9 cellular contexts compared by ENCODE assay signal in the genomic region with DNA sequence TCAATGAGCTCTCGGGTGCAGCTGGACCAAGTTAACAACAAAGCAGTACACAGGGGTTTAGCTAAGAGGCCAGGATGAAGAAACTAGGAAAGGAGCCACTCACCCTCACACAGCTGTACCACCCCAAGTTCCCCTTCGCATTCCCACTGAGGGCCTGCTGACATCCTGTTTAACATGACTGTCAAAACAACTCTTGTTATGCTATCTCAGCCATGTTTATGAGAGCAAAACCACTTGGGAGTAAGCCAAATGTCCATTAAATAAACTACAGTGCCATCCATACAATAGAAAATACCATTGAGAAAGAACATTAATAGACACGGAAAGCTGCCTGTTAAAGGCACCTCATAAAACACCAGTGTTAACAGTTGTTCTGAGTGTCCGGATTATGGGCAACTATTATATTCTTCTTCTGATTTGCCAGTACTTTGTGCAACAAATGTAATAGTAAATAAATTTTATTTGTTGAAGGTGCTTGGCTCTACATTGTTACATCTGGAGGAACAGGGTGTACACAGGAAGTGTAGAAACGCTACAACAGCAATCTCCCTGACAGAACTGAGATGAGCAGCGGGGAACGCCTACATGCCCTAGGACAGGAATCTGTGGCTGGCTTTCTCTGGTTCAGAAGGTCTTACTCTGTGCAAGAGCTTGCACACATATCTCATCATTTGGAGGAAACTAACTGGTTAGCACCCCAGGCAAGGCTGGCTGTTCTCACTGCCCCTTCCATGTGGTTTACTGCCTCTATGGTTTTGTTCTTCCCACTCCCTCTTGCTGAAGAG.
DNase-seq lines count a peak whose midpoint lies in the region; ATAC-seq, FAIRE-seq and TF ChIP-seq lines count a peak whose summit lies in the region.
"Had no signal": no experiment of that assay in that cellular context is flagged by ENCODE, and none has a peak within 500 bp of the region (broad histone marks: within the 10 kb centered on the region; RNA-seq: fewer than 3 reads in every experiment).

No MANE protein-coding gene starts in this region.

- no peaks in the 10 kb centered on the region for H4K20me1 ChIP-seq in astrocyte (ENCODE audit: insufficient read depth, low read length)

- peaks cover 2% of the 10 kb centered on the region for H3K9me3 Mint-ChIP-seq in astrocyte (ENCODE audit: unreplicated experiment)
- no peaks in the 10 kb centered on the region for H3K9me3 Mint-ChIP-seq in osteocyte (ENCODE audit: unreplicated experiment)

- no peak overlapping the region for H3K27ac ChIP-seq in astrocyte (ENCODE audit: low read depth, low read length)
- H3K27ac ChIP-seq: tibial artery had no signal

- peak; percentile 67 for ATAC-seq in GM21723 (IDR thresholded peaks at IDR 0.05; ENCODE audit: unreplicated experiment)

- peak overlapping the region; percentile 59 for H3K4me2 ChIP-seq in astrocyte (ENCODE audit: low read length)

- H3K27me3 Mint-ChIP-seq in astrocyte (ENCODE audit: low read depth, unreplicated experiment) (peaks cover 2% of the 10 kb centered on the region), osteocyte (ENCODE audit: unreplicated experiment) (no peaks in the 10 kb centered on the region)

- H3K4me3 Mint-ChIP-seq in astrocyte (ENCODE audit: unreplicated experiment) (no peak overlapping the region), osteocyte (ENCODE audit: unreplicated experiment) (no peak overlapping the region)

- H3K36me3 Mint-ChIP-seq in astrocyte (ENCODE audit: low read depth, unreplicated experiment) (no peaks in the 10 kb centered on the region), osteocyte (ENCODE audit: unreplicated experiment) (no peaks in the 10 kb centered on the region)

- H3K4me1 ChIP-seq in astrocyte (ENCODE audit: insufficient read depth, low read length) = peaks cover 19% of the 10 kb centered on the region

- no peaks in the 10 kb centered on the region for H3K79me2 ChIP-seq in astrocyte (ENCODE audit: insufficient read depth, low read length)

- no peaks in the 10 kb centered on the region for H3K36me3 ChIP-seq in astrocyte (ENCODE audit: insufficient read depth, low read length)
- H3K36me3 ChIP-seq: tibial artery had no signal

- no peak for FAIRE-seq in astrocyte (lab: Jason Lieb, UNC)

- H3K4me1 Mint-ChIP-seq in astrocyte (ENCODE audit: low read depth, unreplicated experiment) = peaks cover 28% of the 10 kb centered on the region
- H3K4me1 Mint-ChIP-seq in osteocyte (ENCODE audit: unreplicated experiment) = peaks cover 58% of the 10 kb centered on the region

- no peak overlapping the region for H3K9ac ChIP-seq in astrocyte (ENCODE audit: low read length)

- H3K9me3 ChIP-seq in astrocyte (ENCODE audit: insufficient read depth, low read depth, low read length) = no peaks in the 10 kb centered on the region
- H3K9me3 ChIP-seq: tibial artery had no signal

- H3K27ac Mint-ChIP-seq in astrocyte (ENCODE audit: unreplicated experiment) (no peak overlapping the region), osteocyte (ENCODE audit: unreplicated experiment) (peak overlapping the region; percentile 87)

- no peak overlapping the region for H2AFZ ChIP-seq in astrocyte (ENCODE audit: low read depth, low read length)

- DNase-seq in DMS153 (lab: John Stamatoyannopoulos, UW) (peak; percentile 86), NCI-H2029 treated with DMSO at 0.1 percent for 48 hours (lab: John Stamatoyannopoulos, UW) (peak; percentile 48), astrocyte (ENCODE audit: low read depth) (no peak), osteocyte (ENCODE audit: extremely low spot score, unreplicated experiment) (peak; percentile 74), NCI-H526 (lab: John Stamatoyannopoulos, UW) (no peak), COR-L47 (lab: John Stamatoyannopoulos, UW) (no peak), NCI-H2171 (lab: John Stamatoyannopoulos, UW) (no peak)

- H3K27me3 ChIP-seq in astrocyte (ENCODE audit: insufficient read depth, low read length) = no peaks in the 10 kb centered on the region
- H3K27me3 ChIP-seq: tibial artery had no signal

- TF ChIP-seq CTCF in astrocyte (IDR thresholded peaks at IDR 0.05; ENCODE audit: insufficient read depth, low read depth, low read length) (no peak), osteocyte (IDR thresholded peaks at IDR 0.05) (no peak)

- no peak overlapping the region for H3K4me3 ChIP-seq in astrocyte (ENCODE audit: insufficient read depth, low read depth, low read length)
- H3K4me3 ChIP-seq: tibial artery had no signal

Comparison
In these comparisons a context has a peak if more than half of its experiments do, and no peak if none do; other contexts are left out.
1. DNase-seq: peak in DMS153 (single experiment), NCI-H2029 treated with DMSO at 0.1 percent for 48 hours (single experiment) and osteocyte (single experiment); none in astrocyte (single experiment), NCI-H526 (0 of 2), COR-L47 (single experiment) and NCI-H2171 (single experiment).